Comparison of ENCODE assay signal across 8 cellular contexts in the genomic region with DNA sequence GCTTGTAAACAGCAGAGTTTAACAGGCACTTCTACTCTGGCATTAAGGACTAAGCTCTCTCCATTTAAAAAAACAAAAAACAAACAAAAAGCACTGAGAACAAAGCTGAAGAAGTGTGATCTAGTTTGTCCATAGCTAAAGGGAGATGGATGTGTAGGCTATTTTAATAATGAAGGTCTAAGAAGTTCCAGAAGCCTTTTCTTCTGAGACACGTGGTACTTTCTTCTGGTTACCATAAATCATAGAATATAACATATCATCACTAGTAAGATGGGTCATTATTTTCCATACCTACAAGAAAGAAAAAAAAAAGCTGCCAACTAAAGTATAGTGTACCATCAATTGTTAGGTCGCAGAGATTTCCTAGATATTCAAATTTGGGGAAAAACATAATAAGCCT. TPM values are rescaled to one million over a fixed set of nuclear protein-coding genes. Genes with fewer than 3 reads are reported as not detected.
DNase-seq lines count a peak whose midpoint lies in the region; ATAC-seq, FAIRE-seq and TF ChIP-seq lines count a peak whose summit lies in the region.

No MANE protein-coding gene starts in this region.

- no peak for TF ChIP-seq CTCF in OCI-LY1 (IDR thresholded peaks at IDR 0.05; ENCODE audit: low read length)

- peaks cover 23% of the 10 kb centered on the region for H3K4me1 ChIP-seq in OCI-LY1 (ENCODE audit: insufficient read depth, low read length, severe bottlenecking)

- H4K20me1 ChIP-seq in OCI-LY1 (ENCODE audit: insufficient read depth, low read length), result no peaks in the 10 kb centered on the region

- no peaks in the 10 kb centered on the region for H3K27me3 ChIP-seq in OCI-LY1 (ENCODE audit: insufficient read depth, low read length)

- H3K4me3 Mint-ChIP-seq in activated CD8-positive, alpha-beta memory T cell treated with anti-CD3 and anti-CD28 coated beads, Interleukin-2, amount 10 ng/mL, durations not matched to agents 7 days and 5 days, result peak overlapping the region; percentile 80
- no peak overlapping the region for H3K4me3 Mint-ChIP-seq in stimulated activated memory B cell treated with anti-CD40 and anti-IgM and Interleukin-4, amounts not matched to agents 10 μg/mL and 1 μg/mL and 100 μg/mL, for 72 hours

- peak overlapping the region; percentile 72 for H3K4me2 ChIP-seq in OCI-LY1 (ENCODE audit: low read length)

- ATAC-seq in activated CD8-positive, alpha-beta memory T cell treated with anti-CD3 and anti-CD28 coated beads, Interleukin-2, amount 10 ng/mL, durations not matched to agents 7 days and 5 days, result no peak
- no peak for ATAC-seq in stimulated activated memory B cell treated with anti-CD40 and anti-IgM and Interleukin-4, amounts not matched to agents 10 μg/mL and 1 μg/mL and 100 μg/mL, for 72 hours
- ATAC-seq in GM18858 (IDR thresholded peaks at IDR 0.05; ENCODE audit: unreplicated experiment) (no peak), GM19023 (IDR thresholded peaks at IDR 0.05; ENCODE audit: unreplicated experiment) (no peak)

- peak; percentile 8 for FAIRE-seq in endometrium (lab: Jason Lieb, UNC)

- no peaks in the 10 kb centered on the region for H3K36me3 ChIP-seq in OCI-LY1 (ENCODE audit: insufficient read depth, low read length)

- H3K4me1 Mint-ChIP-seq in activated CD8-positive, alpha-beta memory T cell treated with anti-CD3 and anti-CD28 coated beads, Interleukin-2, amount 10 ng/mL, durations not matched to agents 7 days and 5 days, result peaks cover 22% of the 10 kb centered on the region
- no peaks in the 10 kb centered on the region for H3K4me1 Mint-ChIP-seq in stimulated activated memory B cell treated with anti-CD40 and anti-IgM and Interleukin-4, amounts not matched to agents 10 μg/mL and 1 μg/mL and 100 μg/mL, for 72 hours

- no peak overlapping the region for H3K9ac ChIP-seq in OCI-LY1 (ENCODE audit: low read length)

- H3K9me3 ChIP-seq in OCI-LY1 (ENCODE audit: low read length), result no peaks in the 10 kb centered on the region

- DNase-seq in activated CD8-positive, alpha-beta memory T cell treated with anti-CD3 and anti-CD28 coated beads, Interleukin-2, amount 10 ng/mL, durations not matched to agents 7 days and 5 days, result no peak
- no peak for DNase-seq in activated CD8-positive, alpha-beta memory T cell treated with anti-CD3 and anti-CD28 coated beads for 24 hours
- no peak for DNase-seq in SKM-1 treated with dmso at 0.1 percent for 144 hours (lab: John Stamatoyannopoulos, UW; ENCODE audit: unreplicated experiment)

- peaks cover 11% of the 10 kb centered on the region for H3K79me2 ChIP-seq in OCI-LY1 (ENCODE audit: insufficient read depth, low read length)

- peak overlapping the region; percentile 58 for H3K27ac Mint-ChIP-seq in activated CD8-positive, alpha-beta memory T cell treated with anti-CD3 and anti-CD28 coated beads, Interleukin-2, amount 10 ng/mL, durations not matched to agents 7 days and 5 days
- H3K27ac Mint-ChIP-seq in stimulated activated memory B cell treated with anti-CD40 and anti-IgM and Interleukin-4, amounts not matched to agents 10 μg/mL and 1 μg/mL and 100 μg/mL, for 72 hours, result peak overlapping the region; percentile 91

- H3F3A ChIP-seq in OCI-LY1 (ENCODE audit: insufficient read depth, low read length), result no peaks in the 10 kb centered on the region

- H3K27me3 Mint-ChIP-seq in activated CD8-positive, alpha-beta memory T cell treated with anti-CD3 and anti-CD28 coated beads, Interleukin-2, amount 10 ng/mL, durations not matched to agents 7 days and 5 days, result no peaks in the 10 kb centered on the region
- H3K27me3 Mint-ChIP-seq in stimulated activated memory B cell treated with anti-CD40 and anti-IgM and Interleukin-4, amounts not matched to agents 10 μg/mL and 1 μg/mL and 100 μg/mL, for 72 hours, result no peaks in the 10 kb centered on the region

- H3K9me3 Mint-ChIP-seq in activated CD8-positive, alpha-beta memory T cell treated with anti-CD3 and anti-CD28 coated beads, Interleukin-2, amount 10 ng/mL, durations not matched to agents 7 days and 5 days (ENCODE audit: low read depth), result no peaks in the 10 kb centered on the region
- peaks cover 2% of the 10 kb centered on the region for H3K9me3 Mint-ChIP-seq in stimulated activated memory B cell treated with anti-CD40 and anti-IgM and Interleukin-4, amounts not matched to agents 10 μg/mL and 1 μg/mL and 100 μg/mL, for 72 hours

- H3K9me2 ChIP-seq in OCI-LY1 (ENCODE audit: low read depth, low read length), result no peaks in the 10 kb centered on the region

- no peak overlapping the region for H2AFZ ChIP-seq in OCI-LY1 (ENCODE audit: low read length)

- peak overlapping the region; percentile 95 for H3K4me3 ChIP-seq in OCI-LY1 (ENCODE audit: low read depth, low read length, poor library complexity, severe bottlenecking)

- H3K27ac ChIP-seq in OCI-LY1 (ENCODE audit: low read depth, low read length, poor library complexity, severe bottlenecking), result peak overlapping the region; percentile 55

- CTCF ChIA-PET in activated CD8-positive, alpha-beta memory T cell treated with anti-CD3 and anti-CD28 coated beads, Interleukin-2, amount 10 ng/mL, durations not matched to agents 7 days and 5 days (lab: Charles Lee), result interaction anchor here (1.0 to 2.8 kb wide), 9 partner anchors 36 to 509 kb away, joined by 3 to 17 read pairs (median 4); no protein-coding TSS in a partner anchor

- peaks cover 2% of the 10 kb centered on the region for H3K36me3 Mint-ChIP-seq in activated CD8-positive, alpha-beta memory T cell treated with anti-CD3 and anti-CD28 coated beads, Interleukin-2, amount 10 ng/mL, durations not matched to agents 7 days and 5 days
- no peaks in the 10 kb centered on the region for H3K36me3 Mint-ChIP-seq in stimulated activated memory B cell treated with anti-CD40 and anti-IgM and Interleukin-4, amounts not matched to agents 10 μg/mL and 1 μg/mL and 100 μg/mL, for 72 hours

RNA-seq across cellular contexts. Expression of gene NBDY, which starts 0.7 kb away (rescaled TPM):
- total RNA-seq in activated CD8-positive, alpha-beta memory T cell treated with anti-CD3 and anti-CD28 coated beads, Interleukin-2, amount 10 ng/mL, durations not matched to agents 7 days and 5 days, result 10 to 100 TPM; 30.4 to 40.1 TPM
